Comparison of ENCODE assay signal across 1 cellular context in the genomic region with DNA sequence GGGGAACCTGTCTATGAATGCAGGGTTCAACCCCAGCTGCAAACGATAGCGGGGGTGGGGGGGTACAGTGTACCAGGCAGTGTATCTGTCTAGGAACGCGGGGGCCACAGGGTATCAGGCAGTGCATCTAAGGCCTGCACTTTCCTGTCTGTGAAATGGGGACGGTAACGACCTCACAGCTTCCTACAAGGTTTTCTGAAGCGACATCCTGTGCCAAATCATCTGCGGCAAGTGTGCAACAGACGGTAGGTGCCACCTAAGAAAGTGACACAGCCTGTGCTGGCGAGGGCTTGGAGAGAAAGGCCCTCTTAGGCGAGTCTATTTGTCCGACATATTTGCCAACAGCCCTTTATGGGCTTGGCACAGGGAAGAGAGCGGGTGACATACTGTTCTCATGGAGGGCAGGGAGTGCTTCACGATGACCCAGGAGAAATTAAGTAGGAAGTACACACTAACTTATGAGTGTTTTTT.
TF ChIP-seq lines count a peak whose summit lies in the region.

No MANE protein-coding gene starts in this region.

TF ChIP-seq in GM23338, 12 proteins besides CTCF, POLR2A, EP300 and RAD21 (continued from another document):
- TF ChIP-seq, protein P1, sequence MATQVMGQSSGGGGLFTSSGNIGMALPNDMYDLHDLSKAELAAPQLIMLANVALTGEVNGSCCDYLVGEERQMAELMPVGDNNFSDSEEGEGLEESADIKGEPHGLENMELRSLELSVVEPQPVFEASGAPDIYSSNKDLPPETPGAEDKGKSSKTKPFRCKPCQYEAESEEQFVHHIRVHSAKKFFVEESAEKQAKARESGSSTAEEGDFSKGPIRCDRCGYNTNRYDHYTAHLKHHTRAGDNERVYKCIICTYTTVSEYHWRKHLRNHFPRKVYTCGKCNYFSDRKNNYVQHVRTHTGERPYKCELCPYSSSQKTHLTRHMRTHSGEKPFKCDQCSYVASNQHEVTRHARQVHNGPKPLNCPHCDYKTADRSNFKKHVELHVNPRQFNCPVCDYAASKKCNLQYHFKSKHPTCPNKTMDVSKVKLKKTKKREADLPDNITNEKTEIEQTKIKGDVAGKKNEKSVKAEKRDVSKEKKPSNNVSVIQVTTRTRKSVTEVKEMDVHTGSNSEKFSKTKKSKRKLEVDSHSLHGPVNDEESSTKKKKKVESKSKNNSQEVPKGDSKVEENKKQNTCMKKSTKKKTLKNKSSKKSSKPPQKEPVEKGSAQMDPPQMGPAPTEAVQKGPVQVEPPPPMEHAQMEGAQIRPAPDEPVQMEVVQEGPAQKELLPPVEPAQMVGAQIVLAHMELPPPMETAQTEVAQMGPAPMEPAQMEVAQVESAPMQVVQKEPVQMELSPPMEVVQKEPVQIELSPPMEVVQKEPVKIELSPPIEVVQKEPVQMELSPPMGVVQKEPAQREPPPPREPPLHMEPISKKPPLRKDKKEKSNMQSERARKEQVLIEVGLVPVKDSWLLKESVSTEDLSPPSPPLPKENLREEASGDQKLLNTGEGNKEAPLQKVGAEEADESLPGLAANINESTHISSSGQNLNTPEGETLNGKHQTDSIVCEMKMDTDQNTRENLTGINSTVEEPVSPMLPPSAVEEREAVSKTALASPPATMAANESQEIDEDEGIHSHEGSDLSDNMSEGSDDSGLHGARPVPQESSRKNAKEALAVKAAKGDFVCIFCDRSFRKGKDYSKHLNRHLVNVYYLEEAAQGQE (IDR thresholded peaks at IDR 0.05; ENCODE audit: unreplicated experiment), result no peak
- TF ChIP-seq JUNB (IDR thresholded peaks at IDR 0.05; ENCODE audit: unreplicated experiment) (no peak), POLR2AphosphoS5 (IDR thresholded peaks at IDR 0.05; ENCODE audit: low read depth) (no peak), ZNF114 (CRISPR knock-in tag; IDR thresholded peaks at IDR 0.05) (no peak), EZH2 (IDR thresholded peaks at IDR 0.05; ENCODE audit: low read depth, unreplicated experiment) (no peak)
- TF ChIP-seq, protein P2, sequence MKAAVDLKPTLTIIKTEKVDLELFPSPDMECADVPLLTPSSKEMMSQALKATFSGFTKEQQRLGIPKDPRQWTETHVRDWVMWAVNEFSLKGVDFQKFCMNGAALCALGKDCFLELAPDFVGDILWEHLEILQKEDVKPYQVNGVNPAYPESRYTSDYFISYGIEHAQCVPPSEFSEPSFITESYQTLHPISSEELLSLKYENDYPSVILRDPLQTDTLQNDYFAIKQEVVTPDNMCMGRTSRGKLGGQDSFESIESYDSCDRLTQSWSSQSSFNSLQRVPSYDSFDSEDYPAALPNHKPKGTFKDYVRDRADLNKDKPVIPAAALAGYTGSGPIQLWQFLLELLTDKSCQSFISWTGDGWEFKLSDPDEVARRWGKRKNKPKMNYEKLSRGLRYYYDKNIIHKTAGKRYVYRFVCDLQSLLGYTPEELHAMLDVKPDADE (IDR thresholded peaks at IDR 0.05), result no peak
- TF ChIP-seq, protein P3, sequence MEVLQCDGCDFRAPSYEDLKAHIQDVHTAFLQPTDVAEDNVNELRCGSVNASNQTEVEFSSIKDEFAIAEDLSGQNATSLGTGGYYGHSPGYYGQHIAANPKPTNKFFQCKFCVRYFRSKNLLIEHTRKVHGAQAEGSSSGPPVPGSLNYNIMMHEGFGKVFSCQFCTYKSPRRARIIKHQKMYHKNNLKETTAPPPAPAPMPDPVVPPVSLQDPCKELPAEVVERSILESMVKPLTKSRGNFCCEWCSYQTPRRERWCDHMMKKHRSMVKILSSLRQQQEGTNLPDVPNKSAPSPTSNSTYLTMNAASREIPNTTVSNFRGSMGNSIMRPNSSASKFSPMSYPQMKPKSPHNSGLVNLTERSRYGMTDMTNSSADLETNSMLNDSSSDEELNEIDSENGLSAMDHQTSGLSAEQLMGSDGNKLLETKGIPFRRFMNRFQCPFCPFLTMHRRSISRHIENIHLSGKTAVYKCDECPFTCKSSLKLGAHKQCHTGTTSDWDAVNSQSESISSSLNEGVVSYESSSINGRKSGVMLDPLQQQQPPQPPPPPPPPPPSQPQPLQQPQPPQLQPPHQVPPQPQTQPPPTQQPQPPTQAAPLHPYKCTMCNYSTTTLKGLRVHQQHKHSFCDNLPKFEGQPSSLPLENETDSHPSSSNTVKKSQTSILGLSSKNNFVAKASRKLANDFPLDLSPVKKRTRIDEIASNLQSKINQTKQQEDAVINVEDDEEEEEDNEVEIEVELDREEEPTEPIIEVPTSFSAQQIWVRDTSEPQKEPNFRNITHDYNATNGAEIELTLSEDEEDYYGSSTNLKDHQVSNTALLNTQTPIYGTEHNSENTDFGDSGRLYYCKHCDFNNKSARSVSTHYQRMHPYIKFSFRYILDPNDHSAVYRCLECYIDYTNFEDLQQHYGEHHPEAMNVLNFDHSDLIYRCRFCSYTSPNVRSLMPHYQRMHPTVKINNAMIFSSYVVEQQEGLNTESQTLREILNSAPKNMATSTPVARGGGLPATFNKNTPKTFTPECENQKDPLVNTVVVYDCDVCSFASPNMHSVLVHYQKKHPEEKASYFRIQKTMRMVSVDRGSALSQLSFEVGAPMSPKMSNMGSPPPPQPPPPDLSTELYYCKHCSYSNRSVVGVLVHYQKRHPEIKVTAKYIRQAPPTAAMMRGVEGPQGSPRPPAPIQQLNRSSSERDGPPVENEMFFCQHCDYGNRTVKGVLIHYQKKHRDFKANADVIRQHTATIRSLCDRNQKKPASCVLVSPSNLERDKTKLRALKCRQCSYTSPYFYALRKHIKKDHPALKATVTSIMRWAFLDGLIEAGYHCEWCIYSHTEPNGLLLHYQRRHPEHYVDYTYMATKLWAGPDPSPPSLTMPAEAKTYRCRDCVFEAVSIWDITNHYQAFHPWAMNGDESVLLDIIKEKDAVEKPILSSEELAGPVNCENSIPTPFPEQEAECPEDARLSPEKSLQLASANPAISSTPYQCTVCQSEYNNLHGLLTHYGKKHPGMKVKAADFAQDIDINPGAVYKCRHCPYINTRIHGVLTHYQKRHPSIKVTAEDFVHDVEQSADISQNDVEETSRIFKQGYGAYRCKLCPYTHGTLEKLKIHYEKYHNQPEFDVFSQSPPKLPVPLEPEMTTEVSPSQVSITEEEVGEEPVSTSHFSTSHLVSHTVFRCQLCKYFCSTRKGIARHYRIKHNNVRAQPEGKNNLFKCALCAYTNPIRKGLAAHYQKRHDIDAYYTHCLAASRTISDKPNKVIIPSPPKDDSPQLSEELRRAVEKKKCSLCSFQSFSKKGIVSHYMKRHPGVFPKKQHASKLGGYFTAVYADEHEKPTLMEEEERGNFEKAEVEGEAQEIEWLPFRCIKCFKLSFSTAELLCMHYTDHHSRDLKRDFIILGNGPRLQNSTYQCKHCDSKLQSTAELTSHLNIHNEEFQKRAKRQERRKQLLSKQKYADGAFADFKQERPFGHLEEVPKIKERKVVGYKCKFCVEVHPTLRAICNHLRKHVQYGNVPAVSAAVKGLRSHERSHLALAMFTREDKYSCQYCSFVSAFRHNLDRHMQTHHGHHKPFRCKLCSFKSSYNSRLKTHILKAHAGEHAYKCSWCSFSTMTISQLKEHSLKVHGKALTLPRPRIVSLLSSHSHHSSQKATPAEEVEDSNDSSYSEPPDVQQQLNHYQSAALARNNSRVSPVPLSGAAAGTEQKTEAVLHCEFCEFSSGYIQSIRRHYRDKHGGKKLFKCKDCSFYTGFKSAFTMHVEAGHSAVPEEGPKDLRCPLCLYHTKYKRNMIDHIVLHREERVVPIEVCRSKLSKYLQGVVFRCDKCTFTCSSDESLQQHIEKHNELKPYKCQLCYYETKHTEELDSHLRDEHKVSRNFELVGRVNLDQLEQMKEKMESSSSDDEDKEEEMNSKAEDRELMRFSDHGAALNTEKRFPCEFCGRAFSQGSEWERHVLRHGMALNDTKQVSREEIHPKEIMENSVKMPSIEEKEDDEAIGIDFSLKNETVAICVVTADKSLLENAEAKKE (CRISPR knock-in tag; IDR thresholded peaks at IDR 0.05), result no peak
